Comparison of ENCODE assay signal across 9 cellular contexts in genomic region chr17:77462101-77462500, GRCh38.
DNase-seq lines count a peak whose midpoint lies in the region; ATAC-seq and TF ChIP-seq lines count a peak whose summit lies in the region.
"Had no signal": no experiment of that assay in that cellular context is flagged by ENCODE, and none has a peak within 500 bp of the region (broad histone marks: within the 10 kb centered on the region; RNA-seq: fewer than 3 reads in every experiment).

No MANE protein-coding gene starts in this region.

- intact Hi-C loops in adrenal gland (cut with DNase I) = no loop called here

- H3K4ac ChIP-seq in trophoblast cell (ENCODE audit: low read depth, low read length) = peak overlapping the region; percentile 50

- H2AFZ ChIP-seq in trophoblast cell (ENCODE audit: insufficient read depth, low read length, poor library complexity) = no peak overlapping the region

- peaks cover 33% of the 10 kb centered on the region for H3K79me2 ChIP-seq in trophoblast cell (ENCODE audit: control insufficient read depth, insufficient read depth, low read length, poor library complexity)

- H2BK120ac ChIP-seq in trophoblast cell (ENCODE audit: insufficient read depth, low read length, poor library complexity) = no peak overlapping the region

- ATAC-seq in GM18520 (IDR thresholded peaks at IDR 0.05; ENCODE audit: unreplicated experiment) (peak; percentile 41), HG03135 (IDR thresholded peaks at IDR 0.05; ENCODE audit: unreplicated experiment) (peak; percentile 41)

- H2BK12ac ChIP-seq in trophoblast cell (ENCODE audit: low read length) = no peak overlapping the region

- 39 to 48% (median 46%) methylated on average over 9 to 11 of the region's 11 CpGs for WGBS in adrenal gland, 4 donors
- no CpG with 5 or more reads among the region's 11 CpGs for WGBS in trophoblast cell (ENCODE audit: extremely low coverage, insufficient coverage, insufficient read length)

- H3K27me3 ChIP-seq in adrenal gland = no peaks in the 10 kb centered on the region
- no peaks in the 10 kb centered on the region for H3K27me3 ChIP-seq in trophoblast cell (ENCODE audit: insufficient read depth, low read length)
- H3K27me3 ChIP-seq: uterus had no signal

- H2BK5ac ChIP-seq in trophoblast cell (ENCODE audit: low read depth, low read length, poor library complexity) = no peak overlapping the region

- H2AK5ac ChIP-seq in trophoblast cell (ENCODE audit: low read length) = no peak overlapping the region

- H3K23ac ChIP-seq in trophoblast cell (ENCODE audit: low read length) = no peak overlapping the region

- H3K14ac ChIP-seq in trophoblast cell (ENCODE audit: low read length) = no peak overlapping the region

- TF ChIP-seq CTCF in adrenal gland (IDR thresholded peaks at IDR 0.05) (no peak), GM10266 (IDR thresholded peaks at IDR 0.05; ENCODE audit: control insufficient read depth, insufficient read depth, low read depth, missing control alignments) (no peak)

- H3K4me3 ChIP-seq in adrenal gland (no peak overlapping the region), trophoblast cell (ENCODE audit: low read depth, low read length) (no peak overlapping the region)
- H3K4me3 ChIP-seq: uterus had no signal

- H3K4me1 ChIP-seq in adrenal gland (replicated peaks in 1 of 2) (peaks cover 29 to 54% of the 10 kb centered on the region in 2 donors), trophoblast cell (ENCODE audit: control insufficient read depth in 1 of 2, insufficient read depth in 2 of 2, low read length in 2 of 2) (peaks cover 41 to 49% of the 10 kb centered on the region in 2 experiments)

- no peak for TF ChIP-seq POLR2A in adrenal gland (IDR thresholded peaks at IDR 0.05)

- no peak overlapping the region for H4K12ac ChIP-seq in trophoblast cell (ENCODE audit: low read depth, low read length)

- DNase-seq in adrenal gland = peak in 1 of 7 donors; percentile 44
- DNase-seq in trophoblast cell = no peak
- DNase-seq in GM10266 (ENCODE audit: extremely low spot score) = no peak
- no peak for DNase-seq in GM03348 (ENCODE audit: low spot score)
- no peak for DNase-seq in hippocampal formation (lab: John Stamatoyannopoulos, UW)
- DNase-seq in AG20443 (ENCODE audit: low spot score) = no peak
- DNase-seq: uterus had no signal

- H3K9me3 ChIP-seq in adrenal gland (replicated peaks in 1 of 3) (no peaks in the 10 kb centered on the region), trophoblast cell (ENCODE audit: insufficient read depth, low read depth, low read length) (no peaks in the 10 kb centered on the region)
- H3K9me3 ChIP-seq: uterus had no signal

- H3K36me3 ChIP-seq in adrenal gland (replicated peaks in 1 of 2) (no peaks in the 10 kb centered on the region), trophoblast cell (ENCODE audit: control insufficient read depth in 1 of 2, insufficient read depth in 2 of 2, low read length in 2 of 2) (peaks cover 0 to 3% of the 10 kb centered on the region in 2 experiments)
- H3K36me3 ChIP-seq: uterus had no signal

- H3K9ac ChIP-seq in trophoblast cell (ENCODE audit: low read length) = no peak overlapping the region

- peak overlapping the region in 4 of 5 donors; percentile 0 to 72 (median 38) for H3K27ac ChIP-seq in adrenal gland
- no peak overlapping the region for H3K27ac ChIP-seq in trophoblast cell (ENCODE audit: low read depth, low read length)

- H3K4me2 ChIP-seq in trophoblast cell (ENCODE audit: low read length) = no peak overlapping the region

- no peak overlapping the region for H4K91ac ChIP-seq in trophoblast cell (ENCODE audit: low read depth, low read length)

- no peak overlapping the region for H3K18ac ChIP-seq in trophoblast cell (ENCODE audit: low read length)

- H3K79me1 ChIP-seq in trophoblast cell (ENCODE audit: low read length) = peaks cover 23% of the 10 kb centered on the region

- no peak overlapping the region for H4K8ac ChIP-seq in trophoblast cell (ENCODE audit: low read depth, low read length)
